1 cellular context compared by ENCODE assay signal in genomic region chr17:45739786-45740185, GRCh38.
TF ChIP-seq lines count a peak whose summit lies in the region.

No MANE protein-coding gene starts in this region.

TF ChIP-seq in HEK293, 187 proteins besides CTCF, POLR2A, EP300 and RAD21 (continued from another document):
- TF ChIP-seq, protein P1, sequence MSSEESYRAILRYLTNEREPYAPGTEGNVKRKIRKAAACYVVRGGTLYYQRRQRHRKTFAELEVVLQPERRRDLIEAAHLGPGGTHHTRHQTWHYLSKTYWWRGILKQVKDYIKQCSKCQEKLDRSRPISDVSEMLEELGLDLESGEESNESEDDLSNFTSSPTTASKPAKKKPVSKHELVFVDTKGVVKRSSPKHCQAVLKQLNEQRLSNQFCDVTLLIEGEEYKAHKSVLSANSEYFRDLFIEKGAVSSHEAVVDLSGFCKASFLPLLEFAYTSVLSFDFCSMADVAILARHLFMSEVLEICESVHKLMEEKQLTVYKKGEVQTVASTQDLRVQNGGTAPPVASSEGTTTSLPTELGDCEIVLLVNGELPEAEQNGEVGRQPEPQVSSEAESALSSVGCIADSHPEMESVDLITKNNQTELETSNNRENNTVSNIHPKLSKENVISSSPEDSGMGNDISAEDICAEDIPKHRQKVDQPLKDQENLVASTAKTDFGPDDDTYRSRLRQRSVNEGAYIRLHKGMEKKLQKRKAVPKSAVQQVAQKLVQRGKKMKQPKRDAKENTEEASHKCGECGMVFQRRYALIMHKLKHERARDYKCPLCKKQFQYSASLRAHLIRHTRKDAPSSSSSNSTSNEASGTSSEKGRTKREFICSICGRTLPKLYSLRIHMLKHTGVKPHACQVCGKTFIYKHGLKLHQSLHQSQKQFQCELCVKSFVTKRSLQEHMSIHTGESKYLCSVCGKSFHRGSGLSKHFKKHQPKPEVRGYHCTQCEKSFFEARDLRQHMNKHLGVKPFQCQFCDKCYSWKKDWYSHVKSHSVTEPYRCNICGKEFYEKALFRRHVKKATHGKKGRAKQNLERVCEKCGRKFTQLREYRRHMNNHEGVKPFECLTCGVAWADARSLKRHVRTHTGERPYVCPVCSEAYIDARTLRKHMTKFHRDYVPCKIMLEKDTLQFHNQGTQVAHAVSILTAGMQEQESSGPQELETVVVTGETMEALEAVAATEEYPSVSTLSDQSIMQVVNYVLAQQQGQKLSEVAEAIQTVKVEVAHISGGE (tag by site-specific recombination; conservative IDR thresholded peaks at IDR 0.05; ENCODE audit: low read depth) = no peak
- TF ChIP-seq ZNF223 (tag by site-specific recombination; IDR thresholded peaks at IDR 0.05) (no peak), ZBTB21 (tag by site-specific recombination; IDR thresholded peaks at IDR 0.05) (no peak), GLIS1 (tag by site-specific recombination; IDR thresholded peaks at IDR 0.05) (peak; percentile 62; the same call in 1 of the 2 replicates), ZBTB20 (tag by site-specific recombination; IDR thresholded peaks at IDR 0.05) (0 out of 2 replicates have a peak, but pooled peaks have one; percentile 31), KLF9 (tag by site-specific recombination; IDR thresholded peaks at IDR 0.05; ENCODE audit: low read depth) (no peak), ZIC2 (tag by site-specific recombination; IDR thresholded peaks at IDR 0.05) (peak; percentile 93), ZNF843 (tag by site-specific recombination; IDR thresholded peaks at IDR 0.05) (no peak), ZNF704 (tag by site-specific recombination; IDR thresholded peaks at IDR 0.05) (no peak), ZNF174 (tag by site-specific recombination; IDR thresholded peaks at IDR 0.05) (no peak), MEIS1 (CRISPR knock-in tag; IDR thresholded peaks at IDR 0.05; ENCODE audit: borderline replicate concordance) (no peak)
TF ChIP-seq in HEK293: peak in this region for 5.
